ENCODE assay signal across 21 cellular contexts in genomic region chr2:42585779-42586178, GRCh38. TPM values are rescaled to one million over a fixed set of nuclear protein-coding genes. Genes with fewer than 3 reads are reported as not detected.
DNase-seq lines count a peak whose midpoint lies in the region; ATAC-seq and TF ChIP-seq lines count a peak whose summit lies in the region.
"Had no signal": no experiment of that assay in that cellular context is flagged by ENCODE, and none has a peak within 500 bp of the region (broad histone marks: within the 10 kb centered on the region; RNA-seq: fewer than 3 reads in every experiment).

No MANE protein-coding gene starts in this region.

- TF ChIP-seq CTCF in GM23338 (conservative IDR thresholded peaks at IDR 0.05; ENCODE audit: low read depth in 2 of 2): no peak

- H3K27me3 Mint-ChIP-seq in GM23338 (ENCODE audit: insufficient read depth, low read depth, poor library complexity): peaks cover 4% of the 10 kb centered on the region
- no peaks in the 10 kb centered on the region for H3K27me3 Mint-ChIP-seq in natural killer cell treated with Interleukin-12 subunit alpha and Interleukin-12 subunit beta and Interleukin-15 and Interleukin-18, amount 100 ng/mL, for 72 hours
- H3K27me3 Mint-ChIP-seq: B cell, IgD-negative memory B cell had no signal

- no peaks in the 10 kb centered on the region for H3K9me2 ChIP-seq in GM23338 (ENCODE audit: insufficient read depth)

- no peak overlapping the region for H3K4me3 Mint-ChIP-seq in GM23338
- no peak overlapping the region for H3K4me3 Mint-ChIP-seq in natural killer cell treated with Interleukin-12 subunit alpha and Interleukin-12 subunit beta and Interleukin-15 and Interleukin-18, amount 100 ng/mL, for 72 hours
- H3K4me3 Mint-ChIP-seq: B cell, CD14-positive monocyte, IgD-negative memory B cell had no signal

- peaks cover 59% of the 10 kb centered on the region for H4K20me1 ChIP-seq in GM23338 (replicated peaks; ENCODE audit: insufficient read depth)

- no peak overlapping the region for H2AFZ ChIP-seq in GM23338

- peaks cover 100% of the 10 kb centered on the region for H3K79me2 ChIP-seq in GM23338 (replicated peaks; ENCODE audit: insufficient read depth)

- H3K36me3 Mint-ChIP-seq in GM23338 (ENCODE audit: low read depth): peaks cover 72% of the 10 kb centered on the region
- H3K36me3 Mint-ChIP-seq in natural killer cell treated with Interleukin-12 subunit alpha and Interleukin-12 subunit beta and Interleukin-15 and Interleukin-18, amount 100 ng/mL, for 72 hours: peaks cover 3% of the 10 kb centered on the region

- DNase-seq in GM23338 (ENCODE audit: low spot score) (no peak), amniotic epithelial cell (ENCODE audit: low read depth) (peak; percentile 60), renal cortical epithelial cell (ENCODE audit: low read depth) (peak; percentile 68), cortex of kidney (lab: John Stamatoyannopoulos, UW) (no peak)
- DNase-seq in stimulated activated CD4-positive, alpha-beta T cell treated with anti-CD3 and anti-CD28 coated beads, Interleukin-2, amount 100 ng/mL, for 24 hours: no peak
- DNase-seq in natural killer cell treated with Interleukin-12 subunit alpha and Interleukin-12 subunit beta and Interleukin-15 and Interleukin-18, amount 100 ng/mL, for 72 hours (ENCODE audit: low spot score): no peak
- DNase-seq: EL; GF-D8; NCI-H1092; NCI-H1436; NCI-H187 treated with DMSO at 0.1 percent for 48 hours; NCI-H510A treated with DMSO at 0.1 percent for 48 hours; NCI-H774; NK-92 treated with Interleukin-12 subunit alpha and Interleukin-12 subunit beta, amount 100 ng/mL, for 24 hours had no signal

- H3K4me3 ChIP-seq in GM23338: no peak overlapping the region
- H3K4me3 ChIP-seq: SJSA1 had no signal

- H3K9me3 Mint-ChIP-seq in GM23338: no peaks in the 10 kb centered on the region
- no peaks in the 10 kb centered on the region for H3K9me3 Mint-ChIP-seq in natural killer cell treated with Interleukin-12 subunit alpha and Interleukin-12 subunit beta and Interleukin-15 and Interleukin-18, amount 100 ng/mL, for 72 hours
- H3K9me3 Mint-ChIP-seq: IgD-negative memory B cell had no signal

- no peak overlapping the region for H3K27ac Mint-ChIP-seq in GM23338
- H3K27ac Mint-ChIP-seq in natural killer cell treated with Interleukin-12 subunit alpha and Interleukin-12 subunit beta and Interleukin-15 and Interleukin-18, amount 100 ng/mL, for 72 hours: no peak overlapping the region
- H3K27ac Mint-ChIP-seq: B cell, CD14-positive monocyte, IgD-negative memory B cell had no signal

- peak overlapping the region; percentile 27; the same call in 1 of the 2 replicates for H3K27ac ChIP-seq in GM23338 (ENCODE audit: low read depth)
- H3K27ac ChIP-seq: SJSA1 had no signal

- H3K4me1 ChIP-seq in GM23338 (ENCODE audit: insufficient read depth): no peaks in the 10 kb centered on the region
- H3K4me1 ChIP-seq: SJSA1 had no signal

- no peaks in the 10 kb centered on the region for H3K27me3 ChIP-seq in GM23338 (ENCODE audit: insufficient read depth)
- H3K27me3 ChIP-seq: SJSA1 had no signal

- no peak for ATAC-seq in GM23338
- ATAC-seq in esophagus mucosa: peak; percentile 36
- ATAC-seq in natural killer cell treated with Interleukin-12 subunit alpha and Interleukin-12 subunit beta and Interleukin-15 and Interleukin-18, amount 100 ng/mL, for 72 hours: no peak
- ATAC-seq: Panc1, Right ventricle myocardium inferior had no signal

- no peak overlapping the region for H3K4me2 ChIP-seq in GM23338

- peaks cover 33% of the 10 kb centered on the region for H3K36me3 ChIP-seq in GM23338 (ENCODE audit: insufficient read depth)

- peaks cover 14% of the 10 kb centered on the region for H3K4me1 Mint-ChIP-seq in GM23338
- peaks cover 0 to 7% of the 10 kb centered on the region in 2 donors for H3K4me1 Mint-ChIP-seq in natural killer cell treated with Interleukin-12 subunit alpha and Interleukin-12 subunit beta and Interleukin-15 and Interleukin-18, amount 100 ng/mL, for 72 hours (ENCODE audit: low read depth in 2 of 2)
- H3K4me1 Mint-ChIP-seq: CD14-positive monocyte had no signal

- no peaks in the 10 kb centered on the region for H3F3A ChIP-seq in GM23338 (replicated peaks; ENCODE audit: low read depth)

TF ChIP-seq in GM23338, 12 proteins besides CTCF, POLR2A, EP300 and RAD21 (continues in another document):
- no peak for TF ChIP-seq POLR2AphosphoS5 (IDR thresholded peaks at IDR 0.05; ENCODE audit: low read depth)
- TF ChIP-seq STAT1 (IDR thresholded peaks at IDR 0.05; ENCODE audit: unreplicated experiment): no peak
- no peak for TF ChIP-seq REST (IDR thresholded peaks at IDR 0.05; ENCODE audit: unreplicated experiment)

RNA-seq across cellular contexts. Expression of gene MTA3, which starts 17.3 kb away (rescaled TPM):
- 145 and 162 TPM in 2 replicates for total RNA-seq in GM23338 (2014; rRNA removed; shearing (Covaris generic))
- polyA plus RNA-seq in GM23338 (2016; fragmentation: Nextera tagmentation; extraction: Ambion mirVana): 202 and 208 TPM in 2 replicates
- total RNA-seq in esophagus mucosa (44.4 TPM), renal cortical epithelial cell (28.0 and 47.6 TPM in 2 replicates)
- 10 to 100 TPM; 18.7 to 21.2 TPM for total RNA-seq in natural killer cell treated with Interleukin-12 subunit alpha and Interleukin-12 subunit beta and Interleukin-15 and Interleukin-18, amount 100 ng/mL, for 72 hours

Comparison
In these comparisons a context has a peak if more than half of its experiments do, and no peak if none do; other contexts are left out.
1. DNase-seq: peak in amniotic epithelial cell (single experiment) and renal cortical epithelial cell (single experiment); none in GM23338 (single experiment), stimulated activated CD4-positive, alpha-beta T cell treated with anti-CD3 and anti-CD28 coated beads, Interleukin-2, amount 100 ng/mL, for 24 hours (0 of 2), cortex of kidney (single experiment) and natural killer cell treated with Interleukin-12 subunit alpha and Interleukin-12 subunit beta and Interleukin-15 and Interleukin-18, amount 100 ng/mL, for 72 hours (single experiment).